ENCODE assay signal across 17 cellular contexts in the genomic region with DNA sequence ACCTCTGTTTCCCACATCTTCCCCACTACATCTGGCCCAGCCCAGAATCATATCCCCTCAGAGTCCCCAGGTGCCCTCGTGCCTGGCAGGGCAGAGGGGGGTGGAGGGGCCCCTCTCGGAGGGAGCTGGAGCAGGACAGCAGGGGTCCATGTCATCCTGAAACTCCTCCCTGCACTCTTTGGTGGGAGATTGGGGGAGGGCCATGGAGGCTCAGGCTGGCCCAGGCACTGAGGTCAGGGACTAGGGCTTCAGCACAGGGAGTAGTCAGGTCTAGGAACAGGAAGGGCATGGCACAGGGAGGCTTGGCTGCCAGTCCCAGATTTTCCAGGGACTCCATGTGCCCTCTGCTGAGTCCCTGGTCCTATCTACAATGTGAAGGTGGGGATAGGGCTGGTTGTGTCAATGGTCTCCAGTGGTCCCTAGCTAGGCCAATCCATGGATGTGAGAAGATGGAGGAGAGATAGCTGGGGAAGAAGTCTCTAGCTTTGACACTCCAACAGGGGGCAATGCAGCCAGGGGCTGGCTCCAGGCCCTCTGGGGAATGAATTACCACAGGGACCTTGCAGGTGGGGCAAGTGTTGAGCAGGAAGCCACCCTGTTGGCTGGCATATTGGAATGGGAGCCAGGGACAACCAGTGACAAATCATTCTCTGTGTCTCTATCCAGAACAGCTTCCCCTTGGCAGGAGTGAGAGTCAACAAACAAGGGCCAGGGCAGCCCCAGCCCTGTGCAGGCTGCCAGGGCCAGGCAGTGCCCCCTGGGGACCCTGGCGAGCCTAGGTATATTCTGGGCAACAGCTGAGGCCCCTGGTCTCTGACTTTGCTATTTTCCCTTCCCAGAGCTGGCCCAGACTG.
DNase-seq lines count a peak whose midpoint lies in the region; ATAC-seq and TF ChIP-seq lines count a peak whose summit lies in the region.
"Had no signal": no experiment of that assay in that cellular context is flagged by ENCODE, and none has a peak within 500 bp of the region (broad histone marks: within the 10 kb centered on the region; RNA-seq: fewer than 3 reads in every experiment).

No MANE protein-coding gene starts in this region.

- H3K4me1 ChIP-seq in heart right ventricle (peaks cover 0 to 15% (median 0%) of the 10 kb centered on the region in 9 donors), neuronal stem cell (ENCODE audit: control insufficient read depth in 2 of 2, insufficient read depth in 1 of 2, low read depth in 1 of 2, low read length in 2 of 2) (peaks cover 0 to 12% of the 10 kb centered on the region in 2 donors), GM23248 (ENCODE audit: insufficient read depth) (no peaks in the 10 kb centered on the region)
- H3K4me1 ChIP-seq: SJSA1 had no signal

- H3K9ac ChIP-seq in neuronal stem cell (ENCODE audit: low read depth, low read length, poor library complexity) = no peak overlapping the region
- H3K9ac ChIP-seq in GM23248 = no peak overlapping the region

- no peak overlapping the region for H2BK15ac ChIP-seq in neuronal stem cell (ENCODE audit: low read length)

- H2AFZ ChIP-seq in neuronal stem cell (ENCODE audit: low read length) (no peak overlapping the region), GM23248 (no peak overlapping the region)

- no peak overlapping the region for H2AK5ac ChIP-seq in neuronal stem cell (ENCODE audit: low read depth, low read length)

- H3K27me3 ChIP-seq in heart right ventricle (peaks cover 0 to 5% (median 0%) of the 10 kb centered on the region in 7 donors), neuronal stem cell (ENCODE audit: control insufficient read depth in 3 of 3, insufficient read depth in 3 of 3, low read depth in 1 of 3, low read length in 3 of 3) (peaks cover 0 to 2% (median 0%) of the 10 kb centered on the region in 3 experiments), GM23248 (replicated peaks; ENCODE audit: insufficient read depth) (no peaks in the 10 kb centered on the region)
- H3K27me3 ChIP-seq: MG63, SJSA1 had no signal

- H3K79me1 ChIP-seq in neuronal stem cell (ENCODE audit: low read depth, low read length) = no peaks in the 10 kb centered on the region

- no peaks in the 10 kb centered on the region for H3K9me2 ChIP-seq in GM23248 (ENCODE audit: insufficient read depth)

- H3F3A ChIP-seq in GM23248 (ENCODE audit: insufficient read depth) = no peaks in the 10 kb centered on the region

- H3K4me3 ChIP-seq in heart right ventricle = no peak overlapping the region
- no peak overlapping the region for H3K4me3 ChIP-seq in neuronal stem cell (ENCODE audit: low read length in 2 of 2)
- H3K4me3 ChIP-seq in GM23248 = no peak overlapping the region
- H3K4me3 ChIP-seq: MG63, SJSA1 had no signal

- in situ Hi-C loops in GM13977 (cut with MboI; ENCODE audit: low pct_unique_long_range_greater_than_20kb, low sequenced_read_pairs, unreplicated experiment) (no loop called here), GM23248 (cut with MboI) (no loop called here)

- DNase-seq in GM10248 (ENCODE audit: extremely low spot score) (peak; percentile 5), NCI-H1092 (lab: John Stamatoyannopoulos, UW) (peak; percentile 38), heart right ventricle (no peak), neuronal stem cell (ENCODE audit: low spot score) (no peak), CD1c-positive myeloid dendritic cell (ENCODE audit: extremely low spot score) (no peak), GM13977 (ENCODE audit: low spot score) (no peak), GM23248 (no peak)
- DNase-seq: ACHN; AML-193; CD8-positive, alpha-beta T cell; MG63; NCI-H187 treated with DMSO at 0.1 percent for 48 hours; NCI-H748 treated with DMSO at 0.1 percent for 48 hours; PC-3 had no signal

- peak; percentile 31 to 92 (median 69) for ATAC-seq in heart right ventricle
- no peak for ATAC-seq in GM18858 (IDR thresholded peaks at IDR 0.05; ENCODE audit: unreplicated experiment)
- ATAC-seq: CD8-positive, alpha-beta T cell; PC-3 had no signal

- H4K20me1 ChIP-seq in GM23248 (ENCODE audit: insufficient read depth) = no peaks in the 10 kb centered on the region

- no peak overlapping the region for H4K91ac ChIP-seq in neuronal stem cell (ENCODE audit: low read depth, low read length, poor library complexity)

- intact Hi-C loops in heart right ventricle (cut with DNase I) = no loop called here

- peak overlapping the region; percentile 24 for H2BK5ac ChIP-seq in neuronal stem cell (ENCODE audit: low read length)

- H3K4me2 ChIP-seq in neuronal stem cell (ENCODE audit: insufficient read depth, low read length, poor library complexity, severe bottlenecking) = no peak overlapping the region
- H3K4me2 ChIP-seq in GM23248 (ENCODE audit: unreplicated experiment) = no peak overlapping the region

- no peak for TF ChIP-seq CTCF in GM10248 (IDR thresholded peaks at IDR 0.05; ENCODE audit: control extremely low read depth, extremely low read depth, low read depth, missing control alignments)
- TF ChIP-seq CTCF in heart right ventricle (IDR thresholded peaks at IDR 0.05) = no peak
- TF ChIP-seq CTCF in GM13977 (IDR thresholded peaks at IDR 0.05; ENCODE audit: extremely low read depth, insufficient read depth, missing control alignments) = no peak

- H3K4ac ChIP-seq in neuronal stem cell (ENCODE audit: low read length) = no peak overlapping the region

- H3K9me3 ChIP-seq in heart right ventricle = no peaks in the 10 kb centered on the region
- no peaks in the 10 kb centered on the region for H3K9me3 ChIP-seq in neuronal stem cell (replicated peaks in 1 of 2; ENCODE audit: control insufficient read depth in 2 of 2, insufficient read depth in 1 of 2, low read depth in 1 of 2, low read length in 2 of 2)
- H3K9me3 ChIP-seq in GM23248 (ENCODE audit: low read depth) = no peaks in the 10 kb centered on the region
- H3K9me3 ChIP-seq: MG63, SJSA1 had no signal

- CTCF ChIA-PET in GM10248 (lab: Yijun Ruan, JAX) = no interaction called here

- no peak overlapping the region for H3K14ac ChIP-seq in neuronal stem cell (ENCODE audit: low read length)

- no peak overlapping the region for H3K27ac ChIP-seq in heart right ventricle
- H3K27ac ChIP-seq in neuronal stem cell (replicated peaks; ENCODE audit: low read length) = no peak overlapping the region
- H3K27ac ChIP-seq in GM23248 = no peak overlapping the region
- H3K27ac ChIP-seq: RWPE1, SJSA1 had no signal

- no peak overlapping the region for H3K18ac ChIP-seq in neuronal stem cell (ENCODE audit: low read length)

- H2BK120ac ChIP-seq in neuronal stem cell (ENCODE audit: low read depth, low read length) = no peak overlapping the region

- H3K36me3 ChIP-seq in heart right ventricle (no peaks in the 10 kb centered on the region), neuronal stem cell (replicated peaks in 1 of 2; ENCODE audit: control insufficient read depth in 2 of 2, insufficient read depth in 2 of 2, low read length in 2 of 2) (no peaks in the 10 kb centered on the region), GM23248 (ENCODE audit: low read depth) (no peaks in the 10 kb centered on the region)
- H3K36me3 ChIP-seq: MG63, SJSA1 had no signal

- no peak overlapping the region for H2BK12ac ChIP-seq in neuronal stem cell (ENCODE audit: low read length)

- H3K79me2 ChIP-seq in GM23248 (ENCODE audit: insufficient read depth) = no peaks in the 10 kb centered on the region

- H4K8ac ChIP-seq in neuronal stem cell (ENCODE audit: low read depth, low read length) = peak overlapping the region; percentile 17

- WGBS in heart right ventricle, 2 donors = 81 to 93% methylated on average over 2 to 3 of the region's 3 CpGs
- no CpG with 5 or more reads among the region's 3 CpGs for WGBS in neuronal stem cell (ENCODE audit: extremely low coverage in 2 of 2, insufficient read length in 2 of 2, insufficient replicate concordance in 1 of 2), 2 donors
- 32 to 45% methylated on average over 3 of the region's 3 CpGs for WGBS in GM23248 (ENCODE audit: low coverage in 1 of 2, low lambda C conversion rate in 2 of 2, missing lambda C conversion rate in 2 of 2), 2 experiments

- H3K23ac ChIP-seq in neuronal stem cell (ENCODE audit: low read depth, low read length, poor library complexity) = no peak overlapping the region

- POLR2A ChIA-PET in GM10248 (lab: Yijun Ruan, JAX) = no interaction called here

Comparison
In these comparisons a context has a peak if more than half of its experiments do, and no peak if none do; other contexts are left out.
1. DNase-seq: peak in GM10248 (single experiment) and NCI-H1092 (single experiment); none in heart right ventricle (0 of 2), neuronal stem cell (single experiment), CD1c-positive myeloid dendritic cell (single experiment), GM13977 (single experiment) and GM23248 (single experiment).